ENCODE assay signal across 9 cellular contexts in genomic region chr16:72856797-72857196, GRCh38.
DNase-seq lines count a peak whose midpoint lies in the region; ATAC-seq and TF ChIP-seq lines count a peak whose summit lies in the region.
"Had no signal": no experiment of that assay in that cellular context is flagged by ENCODE, and none has a peak within 500 bp of the region (broad histone marks: within the 10 kb centered on the region; RNA-seq: fewer than 3 reads in every experiment).

No MANE protein-coding gene starts in this region.

- peaks cover 6 to 61% of the 10 kb centered on the region in 2 donors for H3K4me1 ChIP-seq in ascending aorta
- H3K4me1 ChIP-seq in suprapubic skin, result peaks cover 9% of the 10 kb centered on the region

- peaks cover 74% of the 10 kb centered on the region for H3K4me1 Mint-ChIP-seq in nephron progenitor cell
- H3K4me1 Mint-ChIP-seq: CD4-positive, CD25-positive, alpha-beta regulatory T cell had no signal

- TF ChIP-seq EP300 in suprapubic skin (IDR thresholded peaks at IDR 0.05), result no peak

- peaks cover 11% of the 10 kb centered on the region for H3K36me3 Mint-ChIP-seq in nephron progenitor cell (ENCODE audit: low read depth)
- H3K36me3 Mint-ChIP-seq: CD4-positive, CD25-positive, alpha-beta regulatory T cell had no signal

- no peak for TF ChIP-seq POLR2A in suprapubic skin (IDR thresholded peaks at IDR 0.05)

- H3K27me3 Mint-ChIP-seq in nephron progenitor cell (ENCODE audit: low read depth, poor library complexity), result peaks cover 2% of the 10 kb centered on the region

- H3K36me3 ChIP-seq in ascending aorta (no peaks in the 10 kb centered on the region), suprapubic skin (no peaks in the 10 kb centered on the region)

- H3K4me3 ChIP-seq in ascending aorta (no peak overlapping the region), suprapubic skin (no peak overlapping the region)

- H3K4me3 Mint-ChIP-seq in nephron progenitor cell, result no peak overlapping the region
- H3K4me3 Mint-ChIP-seq: CD4-positive, CD25-positive, alpha-beta regulatory T cell had no signal

- H3K9me3 ChIP-seq in ascending aorta, result no peaks in the 10 kb centered on the region
- H3K9me3 ChIP-seq in suprapubic skin, result no peaks in the 10 kb centered on the region

- H3K27me3 ChIP-seq in ascending aorta (no peaks in the 10 kb centered on the region), suprapubic skin (no peaks in the 10 kb centered on the region)

- H3K27ac ChIP-seq in ascending aorta (peak overlapping the region; percentile 85 to 89), suprapubic skin (no peak overlapping the region)

- peak; percentile 68 for ATAC-seq in HG03571 (IDR thresholded peaks at IDR 0.05; ENCODE audit: unreplicated experiment)
- no peak for ATAC-seq in GM19324 (IDR thresholded peaks at IDR 0.05; ENCODE audit: low FRiP score, unreplicated experiment)

- H3K9me3 Mint-ChIP-seq in nephron progenitor cell, result no peaks in the 10 kb centered on the region
- H3K9me3 Mint-ChIP-seq: CD4-positive, CD25-positive, alpha-beta regulatory T cell had no signal

- 80% methylated on average over 1 of the region's 1 CpG for WGBS in suprapubic skin

- no peak overlapping the region for H3K27ac Mint-ChIP-seq in nephron progenitor cell
- H3K27ac Mint-ChIP-seq: CD4-positive, CD25-positive, alpha-beta regulatory T cell had no signal

- peak; percentile 22 for DNase-seq in NCI-H2227 (lab: John Stamatoyannopoulos, UW; ENCODE audit: unreplicated experiment)
- no peak for DNase-seq in NCI-H2227 treated with DMSO at 0.1 percent for 48 hours (lab: John Stamatoyannopoulos, UW)
- DNase-seq in ascending aorta (ENCODE audit: low spot score in 2 of 2), result no peak
- DNase-seq in nephron progenitor cell, result no peak
- DNase-seq in foreskin melanocyte, result no peak
- DNase-seq in suprapubic skin (ENCODE audit: low spot score in 2 of 2), result no peak

- intact Hi-C loops in ascending aorta (cut with DNase I), result no loop called here

- TF ChIP-seq CTCF in ascending aorta (IDR thresholded peaks at IDR 0.05) (peak in 2 of 3 experiments; percentile 38 to 43), nephron progenitor cell (IDR thresholded peaks at IDR 0.05) (peak; percentile 21), suprapubic skin (IDR thresholded peaks at IDR 0.05) (peak in 1 of 2 donors; percentile 14)
